25 cellular contexts compared by ENCODE assay signal in the genomic region with DNA sequence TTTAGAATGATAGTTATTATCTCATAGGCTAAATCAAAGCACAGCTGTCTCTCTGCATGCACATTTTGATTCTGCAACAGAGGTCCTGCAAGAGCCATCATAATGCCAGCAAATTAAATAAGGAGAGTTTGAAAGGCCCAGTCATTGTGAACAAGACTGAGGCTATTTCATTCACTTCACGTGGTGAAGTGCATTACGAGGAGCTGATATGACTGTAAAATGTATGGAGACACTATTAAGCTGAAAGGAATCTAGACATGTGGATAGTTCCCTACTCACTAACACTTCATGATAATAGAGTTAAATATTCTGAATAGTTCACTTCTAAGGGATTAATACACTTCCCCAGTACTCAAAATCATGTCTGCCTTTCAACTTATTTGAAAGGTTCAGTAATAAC.
"Had no signal": no experiment of that assay in that cellular context is flagged by ENCODE, and none has a peak within 500 bp of the region (broad histone marks: within the 10 kb centered on the region; RNA-seq: fewer than 3 reads in every experiment).

No MANE protein-coding gene starts in this region.

- H3K36me3 ChIP-seq: Peyer's patch, SJCRH30 had no signal

- DNase-seq: MV-4-11; NCI-H1048; NCI-H1105; NCI-H1417; NCI-H146; NCI-H1694 treated with DMSO at 0.1 percent for 48 hours; NCI-H1930; NCI-H2107; NCI-H2227 treated with DMSO at 0.1 percent for 48 hours; NCI-H524; NCI-H526 treated with DMSO at 0.1 percent for 48 hours; NCI-H748 treated with DMSO at 0.1 percent for 48 hours; NK-92 treated with Interleukin-12 subunit alpha and Interleukin-12 subunit beta, amount 100 ng/mL, for 24 hours; OCI-M1; PC-9; Peyer's patch; SHP77 treated with DMSO at 0.1 percent for 48 hours; SJCRH30; T-helper 1 cell; T-helper 17 cell had no signal

- H3K4me3 ChIP-seq: K562, PC-9, Peyer's patch, SJCRH30 had no signal

- H2AFZ ChIP-seq: PC-9 had no signal

- H3K9ac ChIP-seq: KMS-11 had no signal

- ATAC-seq: HepG2, K562, Right ventricle myocardium inferior, SK-N-SH treated with all-trans-retinoic acid at 6 μM for 48 hours, T-helper 17 cell had no signal

- H3K4me2 ChIP-seq: KMS-11, PC-9 had no signal

- H3K9me3 ChIP-seq: Peyer's patch, SJCRH30 had no signal

- H3K27me3 ChIP-seq: Peyer's patch, SJCRH30 had no signal

- H3K4me1 ChIP-seq: Peyer's patch, SJCRH30 had no signal

- H3K27ac ChIP-seq: KMS-11, PC-9, Peyer's patch, SJCRH30 had no signal
